ENCODE assay signal across 1 cellular context in genomic region chr13:59750860-59751259, GRCh38.
TF ChIP-seq lines count a peak whose summit lies in the region.

No MANE protein-coding gene starts in this region.

TF ChIP-seq in H1, 55 proteins besides CTCF, POLR2A, EP300 and RAD21 (continued from another document):
- TF ChIP-seq CHD7 (IDR thresholded peaks at IDR 0.05; ENCODE audit: insufficient replicate concordance, low read length) (peak; percentile 51), SUZ12 (IDR thresholded peaks at IDR 0.05; ENCODE audit: low read length) (no peak), HDAC2 (IDR thresholded peaks at IDR 0.05; ENCODE audit: borderline replicate concordance in 1 of 2, low read depth in 2 of 2, low read length in 2 of 2) (0 out of 4 replicates have a peak, but pooled peaks of 1 of the 2 experiments have one; percentile 54), RBBP5 (IDR thresholded peaks at IDR 0.05; ENCODE audit: borderline replicate concordance, low read depth, low read length) (0 out of 2 replicates have a peak, but pooled peaks have one; percentile 58), CTBP2 (IDR thresholded peaks at IDR 0.05; ENCODE audit: borderline replicate concordance, insufficient read depth, insufficient read length, low read length) (no peak), FOSL1 (IDR thresholded peaks at IDR 0.05; ENCODE audit: insufficient read depth, low read depth, low read length) (no peak), TAF1 (IDR thresholded peaks at IDR 0.05; ENCODE audit: low read depth, low read length) (0 out of 2 replicates have a peak, but pooled peaks have one; percentile 38), SIN3A (conservative IDR thresholded peaks at IDR 0.05 in 1 of 2, IDR thresholded peaks at IDR 0.05 in 1 of 2; ENCODE audit: low read depth in 1 of 2, low read length in 2 of 2) (no peak), ATF2 (IDR thresholded peaks at IDR 0.05; ENCODE audit: low read length) (no peak), TEAD4 (IDR thresholded peaks at IDR 0.05; ENCODE audit: low read depth, low read length) (peak; percentile 70), SP1 (IDR thresholded peaks at IDR 0.05; ENCODE audit: low read depth, low read length) (peak; percentile 20), TBP (IDR thresholded peaks at IDR 0.05; ENCODE audit: low read depth, low read length) (no peak), JUN (IDR thresholded peaks at IDR 0.05; ENCODE audit: low read depth, low read length) (no peak), CEBPB (IDR thresholded peaks at IDR 0.05; ENCODE audit: low read depth, low read length) (no peak), CBX5 (IDR thresholded peaks at IDR 0.05; ENCODE audit: low read depth, low read length) (no peak), SIX5 (IDR thresholded peaks at IDR 0.05; ENCODE audit: low read depth, low read length) (no peak), ATF3 (IDR thresholded peaks at IDR 0.05; ENCODE audit: insufficient read depth, low read depth, low read length) (no peak), ZNF274 (IDR thresholded peaks at IDR 0.05; ENCODE audit: borderline replicate concordance, extremely low read depth, low read length) (no peak), MAX (IDR thresholded peaks at IDR 0.05) (no peak), RNF2 (IDR thresholded peaks at IDR 0.05; ENCODE audit: borderline replicate concordance, low read depth, low read length, missing control alignments, poor library complexity, severe bottlenecking) (no peak)
